1 cellular context compared by ENCODE assay signal in the genomic region with DNA sequence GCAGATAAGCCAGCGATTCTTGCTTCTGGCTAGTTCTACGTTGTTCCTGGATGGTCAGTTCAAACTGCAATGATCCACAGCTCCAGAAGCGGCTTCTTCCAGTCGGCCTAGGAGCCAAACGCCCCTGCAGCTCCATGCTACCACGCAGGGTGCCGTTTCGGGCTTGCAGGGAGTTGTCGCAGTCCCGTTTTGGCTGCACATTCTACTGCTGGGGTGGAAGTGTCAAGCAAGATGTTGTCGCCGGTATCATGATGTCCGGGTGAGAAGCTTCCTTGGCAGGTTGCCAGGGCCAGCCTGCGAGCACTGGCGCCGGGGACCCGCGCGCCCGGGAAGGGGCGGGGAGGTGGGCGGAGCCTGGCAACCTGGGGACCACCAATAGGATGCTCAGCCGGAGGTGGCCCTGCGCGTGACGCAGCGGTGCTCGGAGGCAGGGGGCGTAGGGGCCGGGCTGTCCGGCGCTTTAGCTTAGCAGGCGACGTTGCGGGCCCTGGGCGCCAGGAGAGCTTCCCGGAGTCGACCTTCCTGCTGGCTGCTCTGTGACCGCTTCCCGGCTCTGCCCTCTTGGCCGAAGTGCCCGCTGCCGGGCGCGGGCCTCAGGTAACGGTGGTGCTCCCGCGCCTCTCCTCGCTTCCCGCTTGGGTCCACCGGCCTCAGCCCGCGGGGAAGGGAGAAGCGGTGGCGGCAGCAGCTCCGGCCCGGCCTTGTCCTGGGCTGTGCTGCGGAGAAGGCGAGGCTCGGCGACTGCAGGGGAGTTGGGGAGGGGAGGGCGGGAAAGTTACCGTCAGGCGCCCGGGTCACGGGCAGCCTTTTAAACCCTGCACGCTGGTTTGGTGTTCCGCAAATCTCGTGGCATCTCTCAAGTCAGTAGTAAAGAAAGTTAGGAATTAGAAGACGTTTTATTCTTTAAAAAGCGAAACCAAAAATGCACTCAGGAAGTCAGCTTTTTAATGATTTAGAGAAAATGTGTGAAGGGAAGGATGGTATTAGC.
TF ChIP-seq lines count a peak whose summit lies in the region.

A gene (plus strand): TSS at position 458 of the 988 bp plus-strand sequence. CDS start 8,888 bp downstream, outside the sequence.

TF ChIP-seq in K562, 482 proteins besides CTCF, POLR2A, EP300 and RAD21 (continued from another document and continues in another):
- TF ChIP-seq, protein P1, sequence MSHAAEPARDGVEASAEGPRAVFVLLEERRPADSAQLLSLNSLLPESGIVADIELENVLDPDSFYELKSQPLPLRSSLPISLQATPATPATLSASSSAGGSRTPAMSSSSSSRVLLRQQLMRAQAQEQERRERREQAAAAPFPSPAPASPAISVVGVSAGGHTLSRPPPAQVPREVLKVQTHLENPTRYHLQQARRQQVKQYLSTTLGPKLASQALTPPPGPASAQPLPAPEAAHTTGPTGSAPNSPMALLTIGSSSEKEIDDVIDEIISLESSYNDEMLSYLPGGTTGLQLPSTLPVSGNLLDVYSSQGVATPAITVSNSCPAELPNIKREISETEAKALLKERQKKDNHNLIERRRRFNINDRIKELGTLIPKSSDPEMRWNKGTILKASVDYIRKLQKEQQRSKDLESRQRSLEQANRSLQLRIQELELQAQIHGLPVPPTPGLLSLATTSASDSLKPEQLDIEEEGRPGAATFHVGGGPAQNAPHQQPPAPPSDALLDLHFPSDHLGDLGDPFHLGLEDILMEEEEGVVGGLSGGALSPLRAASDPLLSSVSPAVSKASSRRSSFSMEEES (CRISPR knock-in tag; IDR thresholded peaks at IDR 0.05) = no peak
- TF ChIP-seq ILK (tag; IDR thresholded peaks at IDR 0.05; ENCODE audit: borderline replicate concordance, low read depth) (no peak), SP1 (CRISPR knock-in tag; IDR thresholded peaks at IDR 0.05) (peak; percentile 84), FIP1L1 (IDR thresholded peaks at IDR 0.05; ENCODE audit: low read depth, low read length, poor library complexity, severe bottlenecking) (peak; percentile 47), ARHGAP35 (IDR thresholded peaks at IDR 0.05; ENCODE audit: partially characterized antibody) (no peak), XRCC5 (IDR thresholded peaks at IDR 0.05; ENCODE audit: low read depth, low read length) (0 out of 2 replicates have a peak, but pooled peaks have one; percentile 9), SAP30 (IDR thresholded peaks at IDR 0.05; ENCODE audit: borderline replicate concordance, insufficient read depth, low read depth, low read length, poor library complexity, severe bottlenecking) (peak; percentile 31), HMG20B (CRISPR knock-in tag; IDR thresholded peaks at IDR 0.05) (no peak), EP400 (IDR thresholded peaks at IDR 0.05) (peak; percentile 57), RHOXF2B (CRISPR knock-in tag; conservative IDR thresholded peaks at IDR 0.05) (no peak), PHF21A (IDR thresholded peaks at IDR 0.05; ENCODE audit: borderline replicate concordance, low read depth) (no peak), TCFL5 (CRISPR knock-in tag; conservative IDR thresholded peaks at IDR 0.05) (no peak), CREBBP (IDR thresholded peaks at IDR 0.05; ENCODE audit: low read depth, low read length) (no peak), HSF4 (CRISPR knock-in tag; IDR thresholded peaks at IDR 0.05; ENCODE audit: borderline replicate concordance) (no peak), ATF7 (IDR thresholded peaks at IDR 0.05) (peak; percentile 63), TCF7 (IDR thresholded peaks at IDR 0.05; ENCODE audit: borderline replicate concordance) (0 out of 2 replicates have a peak, but pooled peaks have one; percentile 53), GABPA (tag; conservative IDR thresholded peaks at IDR 0.05; ENCODE audit: low read depth) (no peak), MAFF (IDR thresholded peaks at IDR 0.05; ENCODE audit: low read length) (no peak), KLF16 (IDR thresholded peaks at IDR 0.05) (no peak), PHF8 (IDR thresholded peaks at IDR 0.05; ENCODE audit: borderline replicate concordance, low read length) (peak; percentile 96), PRMT5 (CRISPR knock-in tag; IDR thresholded peaks at IDR 0.05) (0 out of 2 replicates have a peak, but pooled peaks have one; percentile 67), POLR2B (IDR thresholded peaks at IDR 0.05; ENCODE audit: low read depth, partially characterized antibody) (peak; percentile 72), ZNF77 (CRISPR knock-in tag; IDR thresholded peaks at IDR 0.05) (no peak), ZNF253 (CRISPR knock-in tag; conservative IDR thresholded peaks at IDR 0.05) (no peak), PTRF (tag; IDR thresholded peaks at IDR 0.05) (no peak), SREBF1 (IDR thresholded peaks at IDR 0.05; ENCODE audit: borderline replicate concordance, low read depth, low read length) (no peak), ZNF124 (CRISPR knock-in tag; IDR thresholded peaks at IDR 0.05) (no peak), CTBP1 (IDR thresholded peaks at IDR 0.05; ENCODE audit: borderline replicate concordance) (peak; percentile 97), ZBTB7A (IDR thresholded peaks at IDR 0.05; ENCODE audit: borderline replicate concordance, control insufficient read depth, low read depth, low read length) (peak; percentile 97), NFE2L1 (tag; IDR thresholded peaks at IDR 0.05; ENCODE audit: borderline replicate concordance, low read depth) (no peak), MEIS2 (IDR thresholded peaks at IDR 0.05; ENCODE audit: partially characterized antibody) (peak; percentile 62)
- TF ChIP-seq, protein P2, sequence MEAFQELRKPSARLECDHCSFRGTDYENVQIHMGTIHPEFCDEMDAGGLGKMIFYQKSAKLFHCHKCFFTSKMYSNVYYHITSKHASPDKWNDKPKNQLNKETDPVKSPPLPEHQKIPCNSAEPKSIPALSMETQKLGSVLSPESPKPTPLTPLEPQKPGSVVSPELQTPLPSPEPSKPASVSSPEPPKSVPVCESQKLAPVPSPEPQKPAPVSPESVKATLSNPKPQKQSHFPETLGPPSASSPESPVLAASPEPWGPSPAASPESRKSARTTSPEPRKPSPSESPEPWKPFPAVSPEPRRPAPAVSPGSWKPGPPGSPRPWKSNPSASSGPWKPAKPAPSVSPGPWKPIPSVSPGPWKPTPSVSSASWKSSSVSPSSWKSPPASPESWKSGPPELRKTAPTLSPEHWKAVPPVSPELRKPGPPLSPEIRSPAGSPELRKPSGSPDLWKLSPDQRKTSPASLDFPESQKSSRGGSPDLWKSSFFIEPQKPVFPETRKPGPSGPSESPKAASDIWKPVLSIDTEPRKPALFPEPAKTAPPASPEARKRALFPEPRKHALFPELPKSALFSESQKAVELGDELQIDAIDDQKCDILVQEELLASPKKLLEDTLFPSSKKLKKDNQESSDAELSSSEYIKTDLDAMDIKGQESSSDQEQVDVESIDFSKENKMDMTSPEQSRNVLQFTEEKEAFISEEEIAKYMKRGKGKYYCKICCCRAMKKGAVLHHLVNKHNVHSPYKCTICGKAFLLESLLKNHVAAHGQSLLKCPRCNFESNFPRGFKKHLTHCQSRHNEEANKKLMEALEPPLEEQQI (IDR thresholded peaks at IDR 0.05) = no peak
- TF ChIP-seq, protein P3, sequence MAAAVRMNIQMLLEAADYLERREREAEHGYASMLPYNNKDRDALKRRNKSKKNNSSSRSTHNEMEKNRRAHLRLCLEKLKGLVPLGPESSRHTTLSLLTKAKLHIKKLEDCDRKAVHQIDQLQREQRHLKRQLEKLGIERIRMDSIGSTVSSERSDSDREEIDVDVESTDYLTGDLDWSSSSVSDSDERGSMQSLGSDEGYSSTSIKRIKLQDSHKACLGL (CRISPR knock-in tag; IDR thresholded peaks at IDR 0.05; ENCODE audit: borderline replicate concordance, poor library complexity, severe bottlenecking) = no peak
- TF ChIP-seq, protein P4, sequence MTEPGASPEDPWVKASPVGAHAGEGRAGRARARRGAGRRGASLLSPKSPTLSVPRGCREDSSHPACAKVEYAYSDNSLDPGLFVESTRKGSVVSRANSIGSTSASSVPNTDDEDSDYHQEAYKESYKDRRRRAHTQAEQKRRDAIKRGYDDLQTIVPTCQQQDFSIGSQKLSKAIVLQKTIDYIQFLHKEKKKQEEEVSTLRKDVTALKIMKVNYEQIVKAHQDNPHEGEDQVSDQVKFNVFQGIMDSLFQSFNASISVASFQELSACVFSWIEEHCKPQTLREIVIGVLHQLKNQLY (CRISPR knock-in tag; conservative IDR thresholded peaks at IDR 0.05) = no peak
- TF ChIP-seq, protein P5, sequence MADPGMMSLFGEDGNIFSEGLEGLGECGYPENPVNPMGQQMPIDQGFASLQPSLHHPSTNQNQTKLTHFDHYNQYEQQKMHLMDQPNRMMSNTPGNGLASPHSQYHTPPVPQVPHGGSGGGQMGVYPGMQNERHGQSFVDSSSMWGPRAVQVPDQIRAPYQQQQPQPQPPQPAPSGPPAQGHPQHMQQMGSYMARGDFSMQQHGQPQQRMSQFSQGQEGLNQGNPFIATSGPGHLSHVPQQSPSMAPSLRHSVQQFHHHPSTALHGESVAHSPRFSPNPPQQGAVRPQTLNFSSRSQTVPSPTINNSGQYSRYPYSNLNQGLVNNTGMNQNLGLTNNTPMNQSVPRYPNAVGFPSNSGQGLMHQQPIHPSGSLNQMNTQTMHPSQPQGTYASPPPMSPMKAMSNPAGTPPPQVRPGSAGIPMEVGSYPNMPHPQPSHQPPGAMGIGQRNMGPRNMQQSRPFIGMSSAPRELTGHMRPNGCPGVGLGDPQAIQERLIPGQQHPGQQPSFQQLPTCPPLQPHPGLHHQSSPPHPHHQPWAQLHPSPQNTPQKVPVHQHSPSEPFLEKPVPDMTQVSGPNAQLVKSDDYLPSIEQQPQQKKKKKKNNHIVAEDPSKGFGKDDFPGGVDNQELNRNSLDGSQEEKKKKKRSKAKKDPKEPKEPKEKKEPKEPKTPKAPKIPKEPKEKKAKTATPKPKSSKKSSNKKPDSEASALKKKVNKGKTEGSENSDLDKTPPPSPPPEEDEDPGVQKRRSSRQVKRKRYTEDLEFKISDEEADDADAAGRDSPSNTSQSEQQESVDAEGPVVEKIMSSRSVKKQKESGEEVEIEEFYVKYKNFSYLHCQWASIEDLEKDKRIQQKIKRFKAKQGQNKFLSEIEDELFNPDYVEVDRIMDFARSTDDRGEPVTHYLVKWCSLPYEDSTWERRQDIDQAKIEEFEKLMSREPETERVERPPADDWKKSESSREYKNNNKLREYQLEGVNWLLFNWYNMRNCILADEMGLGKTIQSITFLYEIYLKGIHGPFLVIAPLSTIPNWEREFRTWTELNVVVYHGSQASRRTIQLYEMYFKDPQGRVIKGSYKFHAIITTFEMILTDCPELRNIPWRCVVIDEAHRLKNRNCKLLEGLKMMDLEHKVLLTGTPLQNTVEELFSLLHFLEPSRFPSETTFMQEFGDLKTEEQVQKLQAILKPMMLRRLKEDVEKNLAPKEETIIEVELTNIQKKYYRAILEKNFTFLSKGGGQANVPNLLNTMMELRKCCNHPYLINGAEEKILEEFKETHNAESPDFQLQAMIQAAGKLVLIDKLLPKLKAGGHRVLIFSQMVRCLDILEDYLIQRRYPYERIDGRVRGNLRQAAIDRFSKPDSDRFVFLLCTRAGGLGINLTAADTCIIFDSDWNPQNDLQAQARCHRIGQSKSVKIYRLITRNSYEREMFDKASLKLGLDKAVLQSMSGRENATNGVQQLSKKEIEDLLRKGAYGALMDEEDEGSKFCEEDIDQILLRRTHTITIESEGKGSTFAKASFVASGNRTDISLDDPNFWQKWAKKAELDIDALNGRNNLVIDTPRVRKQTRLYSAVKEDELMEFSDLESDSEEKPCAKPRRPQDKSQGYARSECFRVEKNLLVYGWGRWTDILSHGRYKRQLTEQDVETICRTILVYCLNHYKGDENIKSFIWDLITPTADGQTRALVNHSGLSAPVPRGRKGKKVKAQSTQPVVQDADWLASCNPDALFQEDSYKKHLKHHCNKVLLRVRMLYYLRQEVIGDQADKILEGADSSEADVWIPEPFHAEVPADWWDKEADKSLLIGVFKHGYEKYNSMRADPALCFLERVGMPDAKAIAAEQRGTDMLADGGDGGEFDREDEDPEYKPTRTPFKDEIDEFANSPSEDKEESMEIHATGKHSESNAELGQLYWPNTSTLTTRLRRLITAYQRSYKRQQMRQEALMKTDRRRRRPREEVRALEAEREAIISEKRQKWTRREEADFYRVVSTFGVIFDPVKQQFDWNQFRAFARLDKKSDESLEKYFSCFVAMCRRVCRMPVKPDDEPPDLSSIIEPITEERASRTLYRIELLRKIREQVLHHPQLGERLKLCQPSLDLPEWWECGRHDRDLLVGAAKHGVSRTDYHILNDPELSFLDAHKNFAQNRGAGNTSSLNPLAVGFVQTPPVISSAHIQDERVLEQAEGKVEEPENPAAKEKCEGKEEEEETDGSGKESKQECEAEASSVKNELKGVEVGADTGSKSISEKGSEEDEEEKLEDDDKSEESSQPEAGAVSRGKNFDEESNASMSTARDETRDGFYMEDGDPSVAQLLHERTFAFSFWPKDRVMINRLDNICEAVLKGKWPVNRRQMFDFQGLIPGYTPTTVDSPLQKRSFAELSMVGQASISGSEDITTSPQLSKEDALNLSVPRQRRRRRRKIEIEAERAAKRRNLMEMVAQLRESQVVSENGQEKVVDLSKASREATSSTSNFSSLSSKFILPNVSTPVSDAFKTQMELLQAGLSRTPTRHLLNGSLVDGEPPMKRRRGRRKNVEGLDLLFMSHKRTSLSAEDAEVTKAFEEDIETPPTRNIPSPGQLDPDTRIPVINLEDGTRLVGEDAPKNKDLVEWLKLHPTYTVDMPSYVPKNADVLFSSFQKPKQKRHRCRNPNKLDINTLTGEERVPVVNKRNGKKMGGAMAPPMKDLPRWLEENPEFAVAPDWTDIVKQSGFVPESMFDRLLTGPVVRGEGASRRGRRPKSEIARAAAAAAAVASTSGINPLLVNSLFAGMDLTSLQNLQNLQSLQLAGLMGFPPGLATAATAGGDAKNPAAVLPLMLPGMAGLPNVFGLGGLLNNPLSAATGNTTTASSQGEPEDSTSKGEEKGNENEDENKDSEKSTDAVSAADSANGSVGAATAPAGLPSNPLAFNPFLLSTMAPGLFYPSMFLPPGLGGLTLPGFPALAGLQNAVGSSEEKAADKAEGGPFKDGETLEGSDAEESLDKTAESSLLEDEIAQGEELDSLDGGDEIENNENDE (IDR thresholded peaks at IDR 0.05; ENCODE audit: low read depth, low read length) = peak; percentile 52
- TF ChIP-seq, protein P6, sequence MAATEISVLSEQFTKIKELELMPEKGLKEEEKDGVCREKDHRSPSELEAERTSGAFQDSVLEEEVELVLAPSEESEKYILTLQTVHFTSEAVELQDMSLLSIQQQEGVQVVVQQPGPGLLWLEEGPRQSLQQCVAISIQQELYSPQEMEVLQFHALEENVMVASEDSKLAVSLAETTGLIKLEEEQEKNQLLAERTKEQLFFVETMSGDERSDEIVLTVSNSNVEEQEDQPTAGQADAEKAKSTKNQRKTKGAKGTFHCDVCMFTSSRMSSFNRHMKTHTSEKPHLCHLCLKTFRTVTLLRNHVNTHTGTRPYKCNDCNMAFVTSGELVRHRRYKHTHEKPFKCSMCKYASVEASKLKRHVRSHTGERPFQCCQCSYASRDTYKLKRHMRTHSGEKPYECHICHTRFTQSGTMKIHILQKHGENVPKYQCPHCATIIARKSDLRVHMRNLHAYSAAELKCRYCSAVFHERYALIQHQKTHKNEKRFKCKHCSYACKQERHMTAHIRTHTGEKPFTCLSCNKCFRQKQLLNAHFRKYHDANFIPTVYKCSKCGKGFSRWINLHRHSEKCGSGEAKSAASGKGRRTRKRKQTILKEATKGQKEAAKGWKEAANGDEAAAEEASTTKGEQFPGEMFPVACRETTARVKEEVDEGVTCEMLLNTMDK (IDR thresholded peaks at IDR 0.05; ENCODE audit: borderline replicate concordance, insufficient read depth, low read depth, low read length, poor library complexity, severe bottlenecking) = peak; percentile 36
- TF ChIP-seq, protein P7, sequence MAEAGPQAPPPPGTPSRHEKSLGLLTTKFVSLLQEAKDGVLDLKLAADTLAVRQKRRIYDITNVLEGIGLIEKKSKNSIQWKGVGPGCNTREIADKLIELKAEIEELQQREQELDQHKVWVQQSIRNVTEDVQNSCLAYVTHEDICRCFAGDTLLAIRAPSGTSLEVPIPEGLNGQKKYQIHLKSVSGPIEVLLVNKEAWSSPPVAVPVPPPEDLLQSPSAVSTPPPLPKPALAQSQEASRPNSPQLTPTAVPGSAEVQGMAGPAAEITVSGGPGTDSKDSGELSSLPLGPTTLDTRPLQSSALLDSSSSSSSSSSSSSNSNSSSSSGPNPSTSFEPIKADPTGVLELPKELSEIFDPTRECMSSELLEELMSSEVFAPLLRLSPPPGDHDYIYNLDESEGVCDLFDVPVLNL (CRISPR knock-in tag; IDR thresholded peaks at IDR 0.05; ENCODE audit: low read depth) = no peak
